ENCODE assay signal across 24 cellular contexts in the genomic region with DNA sequence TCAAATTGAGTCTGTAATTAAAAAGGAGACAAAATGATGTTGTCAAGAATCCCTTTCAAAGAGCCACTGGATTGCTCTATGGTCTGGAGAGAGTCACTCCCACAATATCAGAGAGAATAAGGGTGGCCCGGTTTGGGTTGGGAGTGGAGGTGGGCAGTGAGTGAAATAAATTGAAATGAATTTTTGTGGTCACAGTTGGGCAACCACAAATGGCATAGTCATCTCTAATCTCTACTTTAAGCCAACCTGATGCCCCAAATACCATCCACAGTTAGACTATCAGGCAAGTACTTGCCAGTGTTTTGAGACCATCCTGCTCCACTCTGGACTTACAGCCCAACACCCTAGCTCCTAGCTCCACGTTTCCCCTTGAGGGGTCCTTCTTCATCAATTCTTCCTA.
"Had no signal": no experiment of that assay in that cellular context is flagged by ENCODE, and none has a peak within 500 bp of the region (broad histone marks: within the 10 kb centered on the region; RNA-seq: fewer than 3 reads in every experiment).

No MANE protein-coding gene starts in this region.

- H3K27me3 ChIP-seq: gastrocnemius medialis, neural progenitor cell, sigmoid colon, stomach, thyroid gland had no signal

- H3K9me3 ChIP-seq: gastrocnemius medialis, mucosa of descending colon, psoas muscle, sigmoid colon, stomach, thyroid gland had no signal

- H3K4me1 ChIP-seq: gastrocnemius medialis, psoas muscle, sigmoid colon, stomach, thyroid gland had no signal

- H3K27me3 Mint-ChIP-seq: effector memory CD8-positive, alpha-beta T cell; naive thymus-derived CD4-positive, alpha-beta T cell had no signal

- DNase-seq: cerebellar nuclear complex; cortex of kidney; effector memory CD8-positive, alpha-beta T cell; gastrocnemius medialis; head of caudate nucleus; kidney; mesenchymal stem cell; mucosa of descending colon; naive thymus-derived CD4-positive, alpha-beta T cell; psoas muscle; right cardiac atrium; sigmoid colon; stimulated activated CD4-positive, alpha-beta T cell treated with anti-CD3 and anti-CD28 coated beads, Interleukin-2, amount 100 ng/mL, for 24 hours; stimulated activated CD4-positive, alpha-beta T cell treated with anti-CD3 and anti-CD28 coated beads, Interleukin-4, amount 100 ng/mL, for 24 hours; stimulated activated naive CD4-positive, alpha-beta T cell treated with Interleukin-2 at 50 U/mL for 16 hours; stomach; thyroid gland; trophoblast cell had no signal

- H3K36me3 ChIP-seq: gastrocnemius medialis, neural progenitor cell, sigmoid colon, stomach, thyroid gland had no signal

- H3K27ac ChIP-seq: gastrocnemius medialis, neural progenitor cell, psoas muscle, sigmoid colon, skin epidermis, stomach, thyroid gland had no signal

- H3K4me2 ChIP-seq: neural progenitor cell had no signal

- H3K36me3 Mint-ChIP-seq: mesothelial cell of epicardium; naive thymus-derived CD4-positive, alpha-beta T cell; neural progenitor cell; stimulated activated effector memory CD8-positive, alpha-beta T cell treated with anti-CD3 and anti-CD28 coated beads, Interleukin-12 subunit alpha, Interleukin-12 subunit beta, amount 100 ng/mL, for 72 hours had no signal

- H2AFZ ChIP-seq: neural progenitor cell had no signal

- H3K4me3 Mint-ChIP-seq: effector memory CD8-positive, alpha-beta T cell; mesothelial cell of epicardium; naive thymus-derived CD4-positive, alpha-beta T cell; nephron; neural progenitor cell; stimulated activated effector memory CD8-positive, alpha-beta T cell treated with anti-CD3 and anti-CD28 coated beads, Interleukin-12 subunit alpha, Interleukin-12 subunit beta, amount 100 ng/mL, for 72 hours had no signal

- H3K4me3 ChIP-seq: gastrocnemius medialis, lung, mucosa of descending colon, neural progenitor cell, psoas muscle, sigmoid colon, skin epidermis, stomach, thyroid gland had no signal

- H3K4me1 Mint-ChIP-seq: naive thymus-derived CD4-positive, alpha-beta T cell; stimulated activated effector memory CD8-positive, alpha-beta T cell treated with anti-CD3 and anti-CD28 coated beads, Interleukin-12 subunit alpha, Interleukin-12 subunit beta, amount 100 ng/mL, for 72 hours had no signal

- H3K9ac ChIP-seq: neural progenitor cell had no signal

- H3K27ac Mint-ChIP-seq: effector memory CD8-positive, alpha-beta T cell; mesothelial cell of epicardium; naive thymus-derived CD4-positive, alpha-beta T cell; nephron; neural progenitor cell; stimulated activated effector memory CD8-positive, alpha-beta T cell treated with anti-CD3 and anti-CD28 coated beads, Interleukin-12 subunit alpha, Interleukin-12 subunit beta, amount 100 ng/mL, for 72 hours had no signal

- H3K9me3 Mint-ChIP-seq: effector memory CD8-positive, alpha-beta T cell; mesothelial cell of epicardium; naive thymus-derived CD4-positive, alpha-beta T cell; nephron; neural progenitor cell had no signal
